In genomic region chr10:34641147-34641912, GRCh38 we compare ENCODE assay signal across 22 cellular contexts.
"Had no signal": no experiment of that assay in that cellular context is flagged by ENCODE, and none has a peak within 500 bp of the region (broad histone marks: within the 10 kb centered on the region; RNA-seq: fewer than 3 reads in every experiment).

No MANE protein-coding gene starts in this region.

- H3K36me3 ChIP-seq: brain microvascular endothelial cell, esophagus muscularis mucosa, gastroesophageal sphincter, heart right ventricle, tibial nerve, vagina had no signal

- H3K9me3 ChIP-seq: esophagus muscularis mucosa, gastroesophageal sphincter, heart right ventricle, tibial nerve, vagina had no signal

- H3K4me3 ChIP-seq: esophagus muscularis mucosa, gastroesophageal sphincter, heart right ventricle, skin epidermis, tibial nerve, vagina had no signal

- H3K27me3 ChIP-seq: brain microvascular endothelial cell, esophagus muscularis mucosa, gastroesophageal sphincter, heart right ventricle, tibial nerve, vagina had no signal

- ATAC-seq: activated CD8-positive, alpha-beta T cell treated with anti-CD3 and anti-CD28 coated beads for 36 hours; naive thymus-derived CD8-positive, alpha-beta T cell had no signal

- H3K27ac ChIP-seq: brain microvascular endothelial cell, esophagus muscularis mucosa, gastroesophageal sphincter, heart right ventricle, skin epidermis, tibial nerve, vagina had no signal

- DNase-seq: activated CD4-positive, alpha-beta T cell treated with anti-CD3 and anti-CD28 coated beads, Interleukin-2, amount 10 ng/mL, durations not matched to agents 24 days and 14 days; activated CD4-positive, CD25-positive, alpha-beta regulatory T cell; activated CD8-positive, alpha-beta T cell treated with anti-CD3 and anti-CD28 coated beads for 36 hours; activated naive CD4-positive, alpha-beta T cell treated with anti-CD3 and anti-CD28 coated beads, Interleukin-2, amount 10 ng/mL, durations not matched to agents 7 days and 5 days; activated naive CD8-positive, alpha-beta T cell treated with anti-CD3 and anti-CD28 coated beads, Interleukin-2, amount 50 U/mL, for 24 hours; activated T-cell treated with anti-CD3 and anti-CD28 coated beads, Interleukin-2, amount 50 U/mL, for 1 hour; aorta; brain microvascular endothelial cell; central memory CD4-positive, alpha-beta T cell; cortex of kidney; effector CD4-positive, alpha-beta T cell; heart right ventricle; mesenchymal stem cell; naive thymus-derived CD8-positive, alpha-beta T cell; occipital lobe; T-cell; T-helper 9 cell had no signal
